In the genomic region with DNA sequence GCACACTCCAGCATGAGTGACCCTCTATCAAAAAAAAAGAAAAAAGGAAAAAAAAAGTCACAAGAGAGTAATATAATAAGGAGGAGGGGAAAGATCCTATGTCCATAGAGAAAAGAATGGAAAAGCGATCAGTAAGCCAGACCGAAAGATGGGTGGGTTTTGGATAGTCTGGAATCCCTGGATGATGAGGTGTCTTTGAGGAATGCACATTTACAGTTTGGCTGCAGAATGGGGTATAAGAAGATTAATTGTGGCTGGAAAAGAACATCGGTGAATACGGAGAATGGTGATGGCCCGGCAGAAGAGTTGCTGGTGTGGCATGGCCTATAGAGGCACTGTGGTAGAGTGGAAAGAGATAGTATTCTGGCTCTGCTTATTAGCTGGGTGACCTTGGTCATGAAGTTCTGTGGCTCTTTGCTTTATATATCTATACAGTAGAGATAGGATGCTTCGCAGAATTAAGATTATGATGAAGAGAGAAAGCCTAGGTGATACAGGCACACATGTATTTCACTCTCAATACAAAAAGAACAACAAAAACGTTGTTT, we compare ENCODE assay signal across 31 cellular contexts.
"Had no signal": no experiment of that assay in that cellular context is flagged by ENCODE, and none has a peak within 500 bp of the region (broad histone marks: within the 10 kb centered on the region; RNA-seq: fewer than 3 reads in every experiment).

No MANE protein-coding gene starts in this region.

- H3K27me3 Mint-ChIP-seq: activated CD8-positive, alpha-beta memory T cell treated with anti-CD3 and anti-CD28 coated beads, Interleukin-2, amount 10 ng/mL, durations not matched to agents 7 days and 5 days; activated CD8-positive, alpha-beta T cell treated with anti-CD3 and anti-CD28 coated beads for 36 hours had no signal

- H3K4me1 ChIP-seq: gastrocnemius medialis, prostate gland had no signal

- H3K27ac ChIP-seq: body of pancreas, cardiac muscle cell, dorsolateral prefrontal cortex, gastrocnemius medialis, ovary, sigmoid colon, stomach, thyroid gland had no signal

- H3K36me3 Mint-ChIP-seq: activated naive CD4-positive, alpha-beta T cell treated with anti-CD3 and anti-CD28 coated beads, Interleukin-2, amount 50 U/mL, for 72 hours; stimulated activated effector memory CD8-positive, alpha-beta T cell treated with anti-CD3 and anti-CD28 coated beads, Interleukin-12 subunit alpha, Interleukin-12 subunit beta, amount 100 ng/mL, for 72 hours; WTC11 had no signal

- H3K4me3 ChIP-seq: body of pancreas, cardiac muscle cell, coronary artery, dorsolateral prefrontal cortex, gastrocnemius medialis, lung, mucosa of descending colon, ovary, prostate gland, sigmoid colon, stomach, thyroid gland had no signal

- H3K4me3 Mint-ChIP-seq: activated CD8-positive, alpha-beta memory T cell treated with anti-CD3 and anti-CD28 coated beads, Interleukin-2, amount 10 ng/mL, durations not matched to agents 7 days and 5 days; activated CD8-positive, alpha-beta T cell treated with anti-CD3 and anti-CD28 coated beads for 36 hours; nephron progenitor cell; stimulated activated effector memory CD8-positive, alpha-beta T cell treated with anti-CD3 and anti-CD28 coated beads, Interleukin-12 subunit alpha, Interleukin-12 subunit beta, amount 100 ng/mL, for 72 hours; WTC11 had no signal

- H3K9me3 Mint-ChIP-seq: activated CD8-positive, alpha-beta T cell treated with anti-CD3 and anti-CD28 coated beads for 36 hours; activated naive CD4-positive, alpha-beta T cell treated with anti-CD3 and anti-CD28 coated beads, Interleukin-2, amount 50 U/mL, for 72 hours; stimulated activated effector memory CD8-positive, alpha-beta T cell treated with anti-CD3 and anti-CD28 coated beads, Interleukin-12 subunit alpha, Interleukin-12 subunit beta, amount 100 ng/mL, for 72 hours had no signal

- H3K27me3 ChIP-seq: body of pancreas, cardiac muscle cell, gastrocnemius medialis, ovary, sigmoid colon, stomach, thyroid gland had no signal

- H3K9me3 ChIP-seq: body of pancreas, gastrocnemius medialis, mucosa of descending colon, ovary, prostate gland, sigmoid colon, stomach, thyroid gland had no signal

- ATAC-seq: activated CD8-positive, alpha-beta memory T cell treated with anti-CD3 and anti-CD28 coated beads, Interleukin-2, amount 10 ng/mL, durations not matched to agents 7 days and 5 days; activated CD8-positive, alpha-beta T cell treated with anti-CD3 and anti-CD28 coated beads for 36 hours; activated naive CD4-positive, alpha-beta T cell treated with anti-CD3 and anti-CD28 coated beads, Interleukin-2, amount 50 U/mL, for 72 hours; body of pancreas; gastrocnemius medialis; left lobe of liver; mucosa of descending colon; SK-N-SH treated with all-trans-retinoic acid at 6 μM for 48 hours; stimulated activated effector memory CD8-positive, alpha-beta T cell treated with anti-CD3 and anti-CD28 coated beads, Interleukin-12 subunit alpha, Interleukin-12 subunit beta, amount 100 ng/mL, for 72 hours; WTC11 had no signal

- DNase-seq: activated CD4-positive, alpha-beta T cell treated with anti-CD3 and anti-CD28 coated beads, Interleukin-2, amount 50 U/mL, for 1 hour; activated CD8-positive, alpha-beta memory T cell treated with anti-CD3 and anti-CD28 coated beads, Interleukin-2, amount 10 ng/mL, durations not matched to agents 7 days and 5 days; activated CD8-positive, alpha-beta T cell treated with anti-CD3 and anti-CD28 coated beads for 36 hours; activated naive CD4-positive, alpha-beta T cell; activated T-cell treated with anti-CD3 and anti-CD28 coated beads, Interleukin-2, amount 50 U/mL, for 48 hours; body of pancreas; dorsolateral prefrontal cortex; effector memory CD4-positive, alpha-beta T cell; erythroblast; gastrocnemius medialis; glutamatergic neuron; hippocampal formation; mucosa of descending colon; nephron progenitor cell; ovary; retina; sigmoid colon; small intestine; stimulated activated CD4-positive, alpha-beta T cell treated with anti-CD3 and anti-CD28 coated beads, Interleukin-4, amount 100 ng/mL, for 24 hours; stomach; T-helper 2 cell; thyroid gland had no signal

- H3K27ac Mint-ChIP-seq: activated CD8-positive, alpha-beta memory T cell treated with anti-CD3 and anti-CD28 coated beads, Interleukin-2, amount 10 ng/mL, durations not matched to agents 7 days and 5 days; activated CD8-positive, alpha-beta T cell treated with anti-CD3 and anti-CD28 coated beads for 36 hours; nephron progenitor cell; stimulated activated effector memory CD8-positive, alpha-beta T cell treated with anti-CD3 and anti-CD28 coated beads, Interleukin-12 subunit alpha, Interleukin-12 subunit beta, amount 100 ng/mL, for 72 hours had no signal

- H3K36me3 ChIP-seq: cardiac muscle cell, gastrocnemius medialis, ovary, prostate gland, sigmoid colon, thyroid gland had no signal
